In the genomic region with DNA sequence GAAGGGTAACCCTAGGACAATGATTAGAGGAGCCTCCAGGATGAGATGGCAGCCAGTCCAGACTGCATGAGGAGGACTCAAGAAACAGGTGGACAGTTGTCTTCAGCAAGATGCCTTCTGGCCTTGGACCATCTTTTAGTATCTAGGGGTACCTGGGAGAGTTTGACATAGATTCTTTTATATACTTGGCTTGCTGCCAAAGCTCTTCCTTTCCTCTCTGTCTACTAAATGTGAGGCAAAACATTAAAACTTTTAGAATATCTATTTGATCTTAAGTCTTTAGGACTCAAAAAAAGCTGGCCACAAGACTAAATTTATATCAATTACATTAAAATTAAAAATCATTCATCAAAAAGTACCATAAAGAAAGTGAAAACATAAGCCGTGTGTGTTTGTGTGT, we compare ENCODE assay signal across 34 cellular contexts. TPM values are rescaled to one million over a fixed set of nuclear protein-coding genes. Genes with fewer than 3 reads are reported as not detected.
"Had no signal": no experiment of that assay in that cellular context is flagged by ENCODE, and none has a peak within 500 bp of the region (broad histone marks: within the 10 kb centered on the region; RNA-seq: fewer than 3 reads in every experiment).

No MANE protein-coding gene starts in this region.

- DNase-seq: activated CD4-positive, alpha-beta memory T cell treated with anti-CD3 and anti-CD28 coated beads, Interleukin-2, amount 10 ng/mL, durations not matched to agents 7 days and 5 days; activated CD4-positive, alpha-beta T cell treated with anti-CD3 and anti-CD28 coated beads for 1 hour; activated CD4-positive, alpha-beta T cell treated with anti-CD3 and anti-CD28 coated beads for 36 hours; activated CD4-positive, alpha-beta T cell treated with anti-CD3 and anti-CD28 coated beads for 48 hours; activated CD4-positive, alpha-beta T cell treated with anti-CD3 and anti-CD28 coated beads, Interleukin-2, amount 10 ng/mL, durations not matched to agents 7 days and 5 days; activated CD4-positive, alpha-beta T cell treated with anti-CD3 and anti-CD28 coated beads, Interleukin-2, amount 50 U/mL, for 48 hours; activated CD4-positive, CD25-positive, alpha-beta regulatory T cell; activated CD8-positive, alpha-beta memory T cell treated with anti-CD3 and anti-CD28 coated beads for 24 hours; activated CD8-positive, alpha-beta memory T cell treated with anti-CD3 and anti-CD28 coated beads, Interleukin-2, amount 10 ng/mL, durations not matched to agents 7 days and 5 days; activated CD8-positive, alpha-beta memory T cell treated with anti-CD3 and anti-CD28 coated beads, Interleukin-2, amount 50 U/mL, for 48 hours; activated CD8-positive, alpha-beta T cell treated with anti-CD3 and anti-CD28 coated beads, Interleukin-2, amount 10 ng/mL, durations not matched to agents 7 days and 5 days; activated effector memory CD4-positive, alpha-beta T cell treated with Interleukin-2 at 50 U/mL for 16 hours; activated gamma-delta T cell; activated naive CD4-positive, alpha-beta T cell treated with anti-CD3 and anti-CD28 coated beads, Interleukin-2, amount 10 ng/mL, durations not matched to agents 7 days and 5 days; activated naive CD4-positive, alpha-beta T cell treated with Interleukin-2 at 50 U/mL for 16 hours; activated naive CD8-positive, alpha-beta T cell treated with anti-CD3 and anti-CD28 coated beads for 36 hours; activated T-cell treated with anti-CD3 and anti-CD28 coated beads, Interleukin-2, amount 50 U/mL, for 24 hours; activated T-cell treated with anti-CD3 and anti-CD28 coated beads, Interleukin-2, amount 50 U/mL, for 48 hours; adrenal gland; amniotic stem cell; aorta; body of pancreas; brain microvascular endothelial cell; central memory CD4-positive, alpha-beta T cell; T-helper 2 cell; T-helper 9 cell; WERI-Rb-1 had no signal

- H3K4me1 ChIP-seq: adrenal gland, body of pancreas, breast epithelium had no signal

- ATAC-seq: activated CD4-positive, alpha-beta T cell treated with anti-CD3 and anti-CD28 coated beads for 36 hours; activated CD4-positive, CD25-positive, alpha-beta regulatory T cell treated with anti-CD3 and anti-CD28 coated beads, Interleukin-2, amount 50 U/mL, for 24 hours; activated CD8-positive, alpha-beta memory T cell treated with anti-CD3 and anti-CD28 coated beads, Interleukin-2, amount 10 ng/mL, durations not matched to agents 7 days and 5 days; activated CD8-positive, alpha-beta T cell treated with anti-CD3 and anti-CD28 coated beads, Interleukin-2, amount 10 ng/mL, durations not matched to agents 7 days and 5 days; activated naive CD4-positive, alpha-beta T cell treated with anti-CD3 and anti-CD28 coated beads, Interleukin-2, amount 50 U/mL, for 72 hours; body of pancreas; WTC11 had no signal

- H3K27me3 ChIP-seq: adrenal gland, body of pancreas, brain microvascular endothelial cell, breast epithelium had no signal

- H3K4me3 ChIP-seq: adrenal gland, body of pancreas, breast epithelium had no signal

- H3K27ac ChIP-seq: adrenal gland, body of pancreas, brain microvascular endothelial cell, breast epithelium, WERI-Rb-1 had no signal

- H3K9me3 ChIP-seq: adrenal gland, body of pancreas, breast epithelium had no signal

- FAIRE-seq: astrocyte, colon had no signal

- H3K36me3 ChIP-seq: adrenal gland, breast epithelium had no signal

RNA-seq across cellular contexts. Expression of gene NKX3-2, which starts 18.6 kb away (rescaled TPM):
- total RNA-seq: activated CD4-positive, alpha-beta memory T cell treated with anti-CD3 and anti-CD28 coated beads, Interleukin-2, amount 10 ng/mL, durations not matched to agents 7 days and 5 days; activated CD4-positive, alpha-beta T cell treated with anti-CD3 and anti-CD28 coated beads for 36 hours; activated CD4-positive, alpha-beta T cell treated with anti-CD3 and anti-CD28 coated beads, Interleukin-2, amount 10 ng/mL, durations not matched to agents 7 days and 5 days; activated CD8-positive, alpha-beta memory T cell treated with anti-CD3 and anti-CD28 coated beads, Interleukin-2, amount 10 ng/mL, durations not matched to agents 7 days and 5 days; activated CD8-positive, alpha-beta T cell treated with anti-CD3 and anti-CD28 coated beads, Interleukin-2, amount 10 ng/mL, durations not matched to agents 7 days and 5 days; activated naive CD4-positive, alpha-beta T cell treated with anti-CD3 and anti-CD28 coated beads, Interleukin-2, amount 50 U/mL, for 72 hours; activated naive CD8-positive, alpha-beta T cell treated with anti-CD3 and anti-CD28 coated beads for 36 hours; activated T-helper 2 cell treated with anti-CD3 and anti-CD28 coated beads, Interferon-gamma antibody, Interleukin-2, Interleukin-4, amounts not matched to agents 10 μg/mL and 5 μg/mL and 100 μg/mL, durations not matched to agents 14 hours and 24 hours and 36 hours had no signal
- polyA plus RNA-seq: aorta had no signal
